Comparison of ENCODE assay signal across 1 cellular context in the genomic region with DNA sequence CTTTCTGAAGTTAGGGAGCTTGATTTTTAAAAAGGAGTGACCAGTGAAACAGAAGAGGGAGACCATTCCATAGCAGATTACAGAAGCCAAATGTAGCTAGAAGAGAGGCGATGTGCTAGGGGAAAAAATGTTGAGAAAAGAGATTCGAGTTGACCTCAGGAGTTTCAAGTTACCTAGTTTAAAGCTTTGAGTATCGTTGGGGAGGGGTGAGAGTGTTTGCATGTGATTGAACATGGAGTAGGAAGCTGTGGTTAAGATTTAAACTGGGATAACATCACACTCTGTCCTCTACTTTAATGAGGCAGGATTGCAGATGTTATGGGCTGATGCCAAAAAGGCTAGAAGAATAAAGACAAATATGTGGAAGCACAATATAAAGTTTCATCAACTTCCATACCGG.
TF ChIP-seq lines count a peak whose summit lies in the region.

No MANE protein-coding gene starts in this region.

TF ChIP-seq in H1, 55 proteins besides CTCF, POLR2A, EP300 and RAD21:
- TF ChIP-seq FOSL1 (IDR thresholded peaks at IDR 0.05; ENCODE audit: insufficient read depth, low read depth, low read length) (no peak), E2F6 (IDR thresholded peaks at IDR 0.05) (no peak), HDAC2 (IDR thresholded peaks at IDR 0.05; ENCODE audit: borderline replicate concordance in 1 of 2, low read depth in 2 of 2, low read length in 2 of 2) (no peak)
